Comparison of ENCODE assay signal across 7 cellular contexts in the genomic region with DNA sequence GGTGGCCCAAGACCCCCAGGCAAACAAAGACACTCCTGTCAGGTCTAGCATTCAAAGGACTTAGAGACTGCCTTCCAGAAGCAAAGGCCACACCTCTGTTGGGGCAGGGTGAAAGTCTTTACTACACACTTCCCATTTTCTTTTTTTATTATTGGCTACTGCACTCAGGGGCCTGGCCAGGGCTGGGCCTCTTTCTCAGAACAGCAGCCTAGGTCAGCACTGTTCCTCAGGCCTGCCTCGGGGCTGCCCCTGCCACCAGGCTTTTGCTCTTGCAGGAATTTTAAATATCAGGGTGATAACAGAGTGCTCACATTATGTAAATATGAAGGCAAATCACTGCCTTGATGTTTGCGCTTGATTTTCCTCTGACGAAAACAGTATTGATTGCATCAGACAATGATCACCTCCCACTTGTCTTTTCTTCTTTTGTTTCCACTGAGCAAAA. TPM values are rescaled to one million over a fixed set of nuclear protein-coding genes. Genes with fewer than 3 reads are reported as not detected.
DNase-seq lines count a peak whose midpoint lies in the region; ATAC-seq and TF ChIP-seq lines count a peak whose summit lies in the region.

No MANE protein-coding gene starts in this region.

- H2BK5ac ChIP-seq in trophoblast cell (ENCODE audit: low read depth, low read length, poor library complexity) = no peak overlapping the region

- H3K36me3 ChIP-seq in SK-N-MC (ENCODE audit: insufficient read depth, low read length) = peaks cover 6% of the 10 kb centered on the region; the same call in 1 of the 2 replicates
- H3K36me3 ChIP-seq in trophoblast cell (ENCODE audit: control insufficient read depth in 1 of 2, insufficient read depth in 2 of 2, low read length in 2 of 2) = no peaks in the 10 kb centered on the region
- H3K36me3 ChIP-seq in smooth muscle cell (ENCODE audit: low read depth) = no peaks in the 10 kb centered on the region

- no peak overlapping the region for H2BK120ac ChIP-seq in trophoblast cell (ENCODE audit: insufficient read depth, low read length, poor library complexity)

- H3K4ac ChIP-seq in trophoblast cell (ENCODE audit: low read depth, low read length) = no peak overlapping the region

- H3K79me2 ChIP-seq in trophoblast cell (ENCODE audit: control insufficient read depth, insufficient read depth, low read length, poor library complexity) (no peaks in the 10 kb centered on the region), smooth muscle cell (ENCODE audit: low read depth) (no peaks in the 10 kb centered on the region)

- H3K9ac ChIP-seq in SK-N-MC (ENCODE audit: insufficient read length) (no peak overlapping the region), trophoblast cell (ENCODE audit: low read length) (no peak overlapping the region), smooth muscle cell (ENCODE audit: low read depth) (no peak overlapping the region)

- WGBS in trophoblast cell (ENCODE audit: extremely low coverage, insufficient coverage, insufficient read length) = no CpG with 5 or more reads among the region's 3 CpGs
- 40% methylated on average over 3 of the region's 3 CpGs for WGBS in smooth muscle cell (ENCODE audit: low lambda C conversion rate)

- H3K4me3 ChIP-seq in SK-N-MC (no peak overlapping the region), trophoblast cell (ENCODE audit: low read depth, low read length) (no peak overlapping the region), smooth muscle cell (no peak overlapping the region)

- H2AFZ ChIP-seq in trophoblast cell (ENCODE audit: insufficient read depth, low read length, poor library complexity) (no peak overlapping the region), smooth muscle cell (ENCODE audit: low read depth) (no peak overlapping the region)

- peaks cover 3 to 5% of the 10 kb centered on the region in 2 experiments for H3K4me1 ChIP-seq in trophoblast cell (ENCODE audit: control insufficient read depth in 1 of 2, insufficient read depth in 2 of 2, low read length in 2 of 2)
- H3K4me1 ChIP-seq in smooth muscle cell (ENCODE audit: low read depth) = peaks cover 12% of the 10 kb centered on the region

- H3K4me2 ChIP-seq in trophoblast cell (ENCODE audit: low read length) (no peak overlapping the region), smooth muscle cell (no peak overlapping the region)

- no peaks in the 10 kb centered on the region for H4K20me1 ChIP-seq in smooth muscle cell (ENCODE audit: low read depth)

- no peak overlapping the region for H4K91ac ChIP-seq in trophoblast cell (ENCODE audit: low read depth, low read length)

- H3K14ac ChIP-seq in trophoblast cell (ENCODE audit: low read length) = no peak overlapping the region

- H3K9me3 ChIP-seq in SK-N-MC (ENCODE audit: low read depth, low read length) = no peaks in the 10 kb centered on the region
- no peaks in the 10 kb centered on the region for H3K9me3 ChIP-seq in trophoblast cell (ENCODE audit: insufficient read depth, low read depth, low read length)
- no peaks in the 10 kb centered on the region for H3K9me3 ChIP-seq in smooth muscle cell (replicated peaks; ENCODE audit: low read depth)

- no peak overlapping the region for H3K23ac ChIP-seq in trophoblast cell (ENCODE audit: low read length)

- H3K18ac ChIP-seq in trophoblast cell (ENCODE audit: low read length) = no peak overlapping the region

- no peaks in the 10 kb centered on the region for H3K79me1 ChIP-seq in trophoblast cell (ENCODE audit: low read length)

- H4K12ac ChIP-seq in trophoblast cell (ENCODE audit: low read depth, low read length) = no peak overlapping the region

- H4K8ac ChIP-seq in trophoblast cell (ENCODE audit: low read depth, low read length) = no peak overlapping the region

- ATAC-seq in GM19043 (IDR thresholded peaks at IDR 0.05; ENCODE audit: low read depth, unreplicated experiment) (peak; percentile 95), HG02759 (IDR thresholded peaks at IDR 0.05; ENCODE audit: unreplicated experiment) (peak; percentile 48)

- H2BK12ac ChIP-seq in trophoblast cell (ENCODE audit: low read length) = no peak overlapping the region

- H3K27ac ChIP-seq in SK-N-MC (peak overlapping the region; percentile 62; the same call in 1 of the 2 replicates), trophoblast cell (ENCODE audit: low read depth, low read length) (no peak overlapping the region), smooth muscle cell (ENCODE audit: low read depth) (no peak overlapping the region)

- H3K27me3 ChIP-seq in trophoblast cell (ENCODE audit: insufficient read depth, low read length) (no peaks in the 10 kb centered on the region), smooth muscle cell (ENCODE audit: low read depth) (no peaks in the 10 kb centered on the region)

- peaks cover 5% of the 10 kb centered on the region for H3F3A ChIP-seq in smooth muscle cell (ENCODE audit: low read depth)

- no peak for TF ChIP-seq CTCF in smooth muscle cell (IDR thresholded peaks at IDR 0.05; ENCODE audit: borderline replicate concordance, insufficient read depth, poor library complexity, severe bottlenecking)

- H2AK5ac ChIP-seq in trophoblast cell (ENCODE audit: low read length) = no peak overlapping the region

- DNase-seq in SK-N-MC (ENCODE audit: low read depth, low spot score) = no peak
- DNase-seq in trophoblast cell = peak; percentile 60 to 65
- no peak for DNase-seq in HUDEP-2 (lab: John Stamatoyannopoulos, UW; ENCODE audit: unreplicated experiment in 76 of 76)
- no peak for DNase-seq in NCI-H226
- DNase-seq in smooth muscle cell (lab: John Stamatoyannopoulos, UW; ENCODE audit: unreplicated experiment) = no peak

RNA-seq across cellular contexts. Expression of gene GSTA4, which starts 18.5 kb away (rescaled TPM):
- 16.3 and 18.4 TPM in 2 replicates for polyA plus RNA-seq in trophoblast cell (2013)
- total RNA-seq in smooth muscle cell = 60.9 and 62.6 TPM in 2 replicates
- 49.1 and 60.2 TPM in 2 replicates for polyA plus RNA-seq in smooth muscle cell

Comparison
In these comparisons a context has a peak if more than half of its experiments do, and no peak if none do; other contexts are left out.
1. DNase-seq: peak in trophoblast cell (2 of 2); none in SK-N-MC (single experiment), HUDEP-2 (0 of 76), NCI-H226 (single experiment) and smooth muscle cell (single experiment).